ENCODE assay signal across 9 cellular contexts in the genomic region with DNA sequence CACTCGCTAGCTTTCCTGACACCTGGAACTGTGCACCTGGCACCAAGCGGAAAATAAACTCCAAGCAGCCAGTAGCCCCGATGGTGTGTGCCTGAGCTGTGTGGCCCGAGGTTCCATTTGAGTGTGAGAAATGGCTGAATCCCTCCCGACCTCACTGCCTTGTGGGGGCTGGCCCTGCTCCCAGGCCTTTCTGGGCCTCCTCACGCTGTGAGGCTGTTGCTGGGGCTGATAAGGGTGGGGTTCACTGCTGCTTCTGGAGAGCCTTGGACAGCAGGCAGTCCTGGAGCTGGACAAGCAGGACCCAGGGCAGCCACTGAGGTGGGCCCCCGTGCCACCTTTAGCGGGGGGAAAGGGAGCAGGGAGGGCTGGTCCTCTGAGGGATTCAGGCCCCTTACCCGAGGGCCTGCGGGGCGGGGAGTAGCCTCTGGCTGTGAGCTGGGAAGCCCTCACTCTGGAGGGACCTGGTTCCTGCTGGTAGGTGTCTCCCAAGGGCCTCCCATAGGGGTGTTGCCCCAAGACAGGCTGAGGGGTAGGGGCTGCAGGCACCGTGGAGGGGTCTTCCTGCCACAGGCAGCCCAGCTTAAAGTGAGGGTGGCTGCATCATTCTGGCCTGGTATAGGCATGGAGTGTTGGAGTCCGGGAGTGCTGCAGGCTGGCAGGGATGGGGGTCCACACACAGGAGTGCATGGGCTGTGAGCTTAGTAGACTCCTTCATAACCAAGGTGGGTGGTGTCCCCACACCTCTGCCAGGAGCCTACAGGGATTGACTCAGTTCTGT. TPM values are rescaled to one million over a fixed set of nuclear protein-coding genes. Genes with fewer than 3 reads are reported as not detected.
DNase-seq lines count a peak whose midpoint lies in the region; ATAC-seq and TF ChIP-seq lines count a peak whose summit lies in the region.
"Had no signal": no experiment of that assay in that cellular context is flagged by ENCODE, and none has a peak within 500 bp of the region (broad histone marks: within the 10 kb centered on the region; RNA-seq: fewer than 3 reads in every experiment).

No MANE protein-coding gene starts in this region.

- no peak overlapping the region for H2AFZ ChIP-seq in neural progenitor cell (replicated peaks)

- peak overlapping the region; percentile 86 for H3K4me3 ChIP-seq in epithelial cell of proximal tubule (ENCODE audit: low read depth, low read length)
- H3K4me3 ChIP-seq in neural progenitor cell = peak overlapping the region; percentile 74
- H3K4me3 ChIP-seq in H7 (ENCODE audit: insufficient read depth, low read depth, low read length) = no peak overlapping the region

- intact Hi-C loops in CD4-positive, alpha-beta T cell (cut with DNase I, micrococcal nuclease) = loop anchor here in 1 of 2 experiments (5.0 kb wide), 1 partner anchor 130 kb away; the partner anchor contains the start of gene STMN3

- H3K4me1 Mint-ChIP-seq in CD4-positive, alpha-beta T cell (ENCODE audit: low read depth) = peaks cover 13% of the 10 kb centered on the region
- peaks cover 13% of the 10 kb centered on the region for H3K4me1 Mint-ChIP-seq in neural progenitor cell

- H3K9me3 Mint-ChIP-seq in CD4-positive, alpha-beta T cell = peaks cover 3% of the 10 kb centered on the region
- no peaks in the 10 kb centered on the region for H3K9me3 Mint-ChIP-seq in neural progenitor cell

- H3K4me3 Mint-ChIP-seq in CD4-positive, alpha-beta T cell = peak overlapping the region; percentile 73
- H3K4me3 Mint-ChIP-seq in neural progenitor cell = peak overlapping the region; percentile 79

- peaks cover 19% of the 10 kb centered on the region for H3K4me1 ChIP-seq in neural progenitor cell
- H3K4me1 ChIP-seq in foreskin keratinocyte = peaks cover 3% of the 10 kb centered on the region

- peak overlapping the region; percentile 99 for H3K4me2 ChIP-seq in neural progenitor cell

- CTCF ChIA-PET in CD4-positive, alpha-beta T cell (lab: Charles Lee) = interaction anchor here (2.2 to 2.7 kb wide), 2 partner anchors 15 to 26 kb away, joined by 8 to 9 read pairs; partner anchors contain the start of gene PTK6
- CTCF ChIA-PET in RWPE1 (lab: Yijun Ruan, JAX) = interaction anchor here (0.5 to 2.2 kb wide), 5 partner anchors 13 to 237 kb away, joined by 3 to 8 read pairs (median 4); no protein-coding TSS in a partner anchor

- peaks cover 36% of the 10 kb centered on the region for H3F3A ChIP-seq in neural progenitor cell (ENCODE audit: low read depth)

- H3K36me3 ChIP-seq in neural progenitor cell (no peaks in the 10 kb centered on the region), H7 (replicated peaks; ENCODE audit: control insufficient read depth, insufficient read depth, low read length) (peaks cover 9% of the 10 kb centered on the region)

- H3K79me2 ChIP-seq in neural progenitor cell (ENCODE audit: low read depth) = peaks cover 23% of the 10 kb centered on the region

- H3K27ac Mint-ChIP-seq in CD4-positive, alpha-beta T cell = peak overlapping the region; percentile 42
- H3K27ac Mint-ChIP-seq in neural progenitor cell = no peak overlapping the region

- H3K27ac ChIP-seq in CD4-positive, alpha-beta T cell (ENCODE audit: low read depth, low read length) = no peak overlapping the region
- H3K27ac ChIP-seq in RWPE1 = peak overlapping the region; percentile 92
- H3K27ac ChIP-seq in neural progenitor cell = no peak overlapping the region
- no peak overlapping the region for H3K27ac ChIP-seq in foreskin keratinocyte

- no peak overlapping the region for H3K9ac ChIP-seq in neural progenitor cell

- TF ChIP-seq CTCF in CD4-positive, alpha-beta T cell (IDR thresholded peaks at IDR 0.05) = no peak
- TF ChIP-seq CTCF in RWPE1 (conservative IDR thresholded peaks at IDR 0.05; ENCODE audit: low read depth) = no peak
- TF ChIP-seq CTCF in epithelial cell of proximal tubule (conservative IDR thresholded peaks at IDR 0.05; ENCODE audit: low read depth, low read length) = no peak
- TF ChIP-seq CTCF in neural progenitor cell (IDR thresholded peaks at IDR 0.05) = no peak
- TF ChIP-seq CTCF in foreskin keratinocyte (conservative IDR thresholded peaks at IDR 0.05) = no peak

- no peak for DNase-seq in CD4-positive, alpha-beta T cell
- no peak for DNase-seq in RWPE1 (ENCODE audit: low spot score)
- no peak for DNase-seq in epithelial cell of proximal tubule (ENCODE audit: low read depth)
- no peak for DNase-seq in neural progenitor cell (ENCODE audit: low spot score)
- no peak for DNase-seq in foreskin keratinocyte
- DNase-seq in H7 = no peak
- DNase-seq in NCI-H187 (lab: John Stamatoyannopoulos, UW) = no peak

- H4K20me1 ChIP-seq in neural progenitor cell (ENCODE audit: low read depth) = peaks cover 36% of the 10 kb centered on the region

- no peaks in the 10 kb centered on the region for H3K27me3 Mint-ChIP-seq in CD4-positive, alpha-beta T cell
- peaks cover 5% of the 10 kb centered on the region for H3K27me3 Mint-ChIP-seq in neural progenitor cell (ENCODE audit: insufficient read depth, low read depth)

- POLR2A ChIA-PET in CD4-positive, alpha-beta T cell (lab: Charles Lee) = interaction anchor here (0.7 to 4.0 kb wide), 7 partner anchors 8 to 535 kb away, joined by 3 to 71 read pairs (median 4); partner anchors contain the start of genes PRPF6, PTK6, RTEL1 and SAMD10
- POLR2A ChIA-PET in RWPE1 (lab: Yijun Ruan, JAX; ENCODE audit: low non-redundant PET) = interaction anchor here (0.5 to 3.8 kb wide), 6 partner anchors 8 to 175 kb away, joined by 3 to 53 read pairs (median 4); partner anchors contain the start of gene PTK6

- no peaks in the 10 kb centered on the region for H3K27me3 ChIP-seq in CD4-positive, alpha-beta T cell (ENCODE audit: control insufficient read depth, insufficient read depth, low read length)
- H3K27me3 ChIP-seq in neural progenitor cell (peaks cover 19% of the 10 kb centered on the region), foreskin keratinocyte (no peaks in the 10 kb centered on the region), H7 (ENCODE audit: control insufficient read depth, insufficient read depth, low read length) (peaks cover 7% of the 10 kb centered on the region)
- H3K27me3 ChIP-seq: SJCRH30 had no signal

- H3K9me3 ChIP-seq in CD4-positive, alpha-beta T cell (ENCODE audit: control insufficient read depth, low read length) = no peaks in the 10 kb centered on the region
- H3K9me3 ChIP-seq in neural progenitor cell (ENCODE audit: low read depth) = no peaks in the 10 kb centered on the region
- H3K9me3 ChIP-seq: SJCRH30 had no signal

- no peak for ATAC-seq in CD4-positive, alpha-beta T cell (ENCODE audit: poor library complexity)
- ATAC-seq in foreskin keratinocyte = no peak
- ATAC-seq in esophagus mucosa = no peak

- peaks cover 29% of the 10 kb centered on the region for H3K36me3 Mint-ChIP-seq in CD4-positive, alpha-beta T cell (ENCODE audit: low read depth)
- H3K36me3 Mint-ChIP-seq in neural progenitor cell = peaks cover 11% of the 10 kb centered on the region

RNA-seq across cellular contexts. Expression of gene PPDPF, which starts 1.7 kb away (rescaled TPM):
- 100 to 1,000 TPM; 249 to 251 TPM for total RNA-seq in CD4-positive, alpha-beta T cell
- total RNA-seq in epithelial cell of proximal tubule = 99.3 and 247 TPM in 2 replicates
- total RNA-seq in neural progenitor cell (ENCODE audit: low replicate concordance) = 4.1 and 82.2 TPM in 2 replicates
- 181 and 190 TPM in 2 replicates for total RNA-seq in foreskin keratinocyte
- polyA plus RNA-seq in foreskin keratinocyte = 575 and 701 TPM in 2 replicates
- 79.7 and 94.2 TPM in 2 replicates for total RNA-seq in H7 (2014; rRNA removed; shearing (Covaris generic))
- total RNA-seq in esophagus mucosa = 459 TPM

RNA-seq across cellular contexts. Expression of gene PTK6, which starts 14.9 kb away (rescaled TPM):
- under 1 TPM; 0.19 to 0.22 TPM for total RNA-seq in CD4-positive, alpha-beta T cell
- total RNA-seq in epithelial cell of proximal tubule (not detected in 2 replicates), neural progenitor cell (ENCODE audit: low replicate concordance) (not detected in 2 replicates), foreskin keratinocyte (15.7 and 21.8 TPM in 2 replicates), esophagus mucosa (92.7 TPM)
- polyA plus RNA-seq in foreskin keratinocyte = 15.2 and 22.0 TPM in 2 replicates
- 0.14 and 0.30 TPM in 2 replicates for total RNA-seq in H7 (2014; rRNA removed; shearing (Covaris generic))

RNA-seq across cellular contexts. Expression of gene EEF1A2, which starts 23.4 kb away (rescaled TPM):
- total RNA-seq in CD4-positive, alpha-beta T cell = 1 to 10 TPM in 1 of 2 experiments, under 1 TPM in 1; 0.92 to 1.1 TPM
- total RNA-seq in epithelial cell of proximal tubule = 1.2 and 20.0 TPM in 2 replicates
- total RNA-seq in neural progenitor cell (ENCODE audit: low replicate concordance) = 0.54 and 1.5 TPM in 2 replicates
- total RNA-seq in foreskin keratinocyte = 0.04 TPM in 1 of 2 replicates, not detected in the other
- 0.08 and 0.09 TPM in 2 replicates for polyA plus RNA-seq in foreskin keratinocyte
- 30.7 and 37.1 TPM in 2 replicates for total RNA-seq in H7 (2014; rRNA removed; shearing (Covaris generic))
- total RNA-seq in esophagus mucosa = 0.76 TPM

RNA-seq across cellular contexts. Expression of gene SRMS, which starts 25.3 kb away (rescaled TPM):
- total RNA-seq in CD4-positive, alpha-beta T cell = not detected
- total RNA-seq in epithelial cell of proximal tubule = not detected in 2 replicates
- not detected in 2 replicates for total RNA-seq in neural progenitor cell (ENCODE audit: low replicate concordance)
- total RNA-seq in foreskin keratinocyte = 0.11 and 0.17 TPM in 2 replicates
- 0.04 and 0.09 TPM in 2 replicates for polyA plus RNA-seq in foreskin keratinocyte
- total RNA-seq in H7 (2014; rRNA removed; shearing (Covaris generic)) = 0.21 and 0.33 TPM in 2 replicates
- 0.44 TPM for total RNA-seq in esophagus mucosa
- total RNA-seq: SJCRH30 had no signal

RNA-seq across cellular contexts. Expression of gene FNDC11, which starts 31.7 kb away (rescaled TPM):
- 1 to 10 TPM; 1.7 to 1.8 TPM for total RNA-seq in CD4-positive, alpha-beta T cell
- 1.7 TPM in 2 replicates for total RNA-seq in epithelial cell of proximal tubule
- 0.39 and 9.0 TPM in 2 replicates for total RNA-seq in neural progenitor cell (ENCODE audit: low replicate concordance)
- 0.53 and 0.78 TPM in 2 replicates for total RNA-seq in foreskin keratinocyte
- 0.67 and 0.68 TPM in 2 replicates for polyA plus RNA-seq in foreskin keratinocyte
- 6.4 and 8.0 TPM in 2 replicates for total RNA-seq in H7 (2014; rRNA removed; shearing (Covaris generic))
- total RNA-seq in esophagus mucosa = 0.28 TPM

Comparison
In these comparisons a context has a peak if more than half of its experiments do, and no peak if none do; other contexts are left out.
1. RNA of gene PTK6, which starts 14.9 kb away (total RNA-seq): 92.7 TPM in esophagus mucosa (single experiment) and 15.7 to 21.8 TPM in foreskin keratinocyte; 0.19 to 0.22 TPM in CD4-positive, alpha-beta T cell, 0.14 to 0.30 TPM in H7, not detected in epithelial cell of proximal tubule and not detected in neural progenitor cell; every median in the first group is over 10 times any median in the second.